6 cellular contexts compared by ENCODE assay signal in genomic region chr2:131495506-131495905, GRCh38. TPM values are rescaled to one million over a fixed set of nuclear protein-coding genes. Genes with fewer than 3 reads are reported as not detected.
"Had no signal": no experiment of that assay in that cellular context is flagged by ENCODE, and none has a peak within 500 bp of the region (broad histone marks: within the 10 kb centered on the region; RNA-seq: fewer than 3 reads in every experiment).

No MANE protein-coding gene starts in this region.

RNA-seq across cellular contexts. Expression of gene TUBA3D, which starts 19.6 kb away (rescaled TPM):
- total RNA-seq: adrenal gland, esophagus mucosa, left colon, lower lobe of right lung, occipital lobe, suprapubic skin had no signal
